2 cellular contexts compared by ENCODE assay signal in genomic region chr11:23554002-23554401, GRCh38.
TF ChIP-seq lines count a peak whose summit lies in the region.

No MANE protein-coding gene starts in this region.

TF ChIP-seq in SK-N-SH, 30 proteins besides CTCF, POLR2A, EP300 and RAD21 (continued from another document):
- no peak for TF ChIP-seq CHD2 (IDR thresholded peaks at IDR 0.05; ENCODE audit: low read length, partially characterized antibody)
- no peak for TF ChIP-seq TCF12 (IDR thresholded peaks at IDR 0.05)

TF ChIP-seq in SK-N-SH treated with all-trans-retinoic acid at 6 μM for 48 hours, 23 proteins besides CTCF, POLR2A, EP300 and RAD21 (continued from another document):
- TF ChIP-seq PATZ1 (CRISPR knock-in tag; IDR thresholded peaks at IDR 0.05; ENCODE audit: borderline replicate concordance) = no peak
- no peak for TF ChIP-seq POU6F1 (CRISPR knock-in tag; IDR thresholded peaks at IDR 0.05; ENCODE audit: borderline replicate concordance, low read depth)
- no peak for TF ChIP-seq SNAI2 (CRISPR knock-in tag; IDR thresholded peaks at IDR 0.05)
- TF ChIP-seq TOX (CRISPR knock-in tag; IDR thresholded peaks at IDR 0.05; ENCODE audit: borderline replicate concordance) = no peak
- TF ChIP-seq ZNF565 (CRISPR knock-in tag; conservative IDR thresholded peaks at IDR 0.05; ENCODE audit: low read depth) = no peak
- TF ChIP-seq TCF4 (CRISPR knock-in tag; IDR thresholded peaks at IDR 0.05; ENCODE audit: borderline replicate concordance) = no peak
- TF ChIP-seq ZFP3 (CRISPR knock-in tag; IDR thresholded peaks at IDR 0.05) = no peak
- no peak for TF ChIP-seq GLIS3 (CRISPR knock-in tag; IDR thresholded peaks at IDR 0.05)
- TF ChIP-seq ISL1 (CRISPR knock-in tag; IDR thresholded peaks at IDR 0.05) = no peak
- no peak for TF ChIP-seq BACH2 (CRISPR knock-in tag; IDR thresholded peaks at IDR 0.05; ENCODE audit: borderline replicate concordance)
- TF ChIP-seq CSRNP3 (CRISPR knock-in tag; IDR thresholded peaks at IDR 0.05) = no peak
TF ChIP-seq in SK-N-SH treated with all-trans-retinoic acid at 6 μM for 48 hours: peak in this region for 0.
